ENCODE assay signal across 19 cellular contexts in genomic region chr17:47806026-47806912, GRCh38. TPM values are rescaled to one million over a fixed set of nuclear protein-coding genes. Genes with fewer than 3 reads are reported as not detected.
DNase-seq lines count a peak whose midpoint lies in the region; ATAC-seq, FAIRE-seq and TF ChIP-seq lines count a peak whose summit lies in the region.
"Had no signal": no experiment of that assay in that cellular context is flagged by ENCODE, and none has a peak within 500 bp of the region (broad histone marks: within the 10 kb centered on the region; RNA-seq: fewer than 3 reads in every experiment).

No MANE protein-coding gene starts in this region.

- no peak for TF ChIP-seq POLR2A in HepG2 (IDR thresholded peaks at IDR 0.05; ENCODE audit: insufficient read depth in 1 of 2, low read depth in 2 of 2, low read length in 2 of 2)

- no peak overlapping the region for H2AK5ac ChIP-seq in H9 (ENCODE audit: insufficient read length, low read length)

- no peak overlapping the region for H3K18ac ChIP-seq in H9 (ENCODE audit: insufficient read length, low read depth, low read length)

- no peak overlapping the region for H2AFZ ChIP-seq in H9 (ENCODE audit: low read length)
- H2AFZ ChIP-seq in HepG2 (ENCODE audit: low read length): no peak overlapping the region

- TF ChIP-seq RAD21 in HepG2 (CRISPR knock-in tag; IDR thresholded peaks at IDR 0.05): no peak

- no CpG with 5 or more reads among the region's 16 CpGs for WGBS in H9 (ENCODE audit: extremely low coverage, insufficient read length, low lambda C conversion rate)
- WGBS in HepG2 (ENCODE audit: low lambda C conversion rate): 93% methylated on average over 16 of the region's 16 CpGs

- H3K9me3 ChIP-seq in H9 (ENCODE audit: control insufficient read depth, low read depth, low read length) (no peaks in the 10 kb centered on the region), HepG2 (ENCODE audit: low read length) (no peaks in the 10 kb centered on the region), skeletal muscle tissue (ENCODE audit: control insufficient read depth in 3 of 3, low read length in 3 of 3) (no peaks in the 10 kb centered on the region)
- H3K9me3 ChIP-seq: MG63 had no signal

- H3K36me3 Mint-ChIP-seq in H9 (ENCODE audit: insufficient read depth in 1 of 3, low read depth in 3 of 3): peaks cover 0 to 17% (median 4%) of the 10 kb centered on the region in 3 experiments; a peak in 5 of 7 replicates

- CTCF ChIA-PET in HepG2 (lab: Yijun Ruan, JAX; ENCODE audit: low intra/inter-chr PET ratio, low total read pairs): no interaction called here

- H3K79me2 ChIP-seq in H9 (ENCODE audit: insufficient read depth, low read length) (no peaks in the 10 kb centered on the region), HepG2 (ENCODE audit: insufficient read depth, low read length) (no peaks in the 10 kb centered on the region)

- no peak overlapping the region for H3K4me3 Mint-ChIP-seq in H9
- H3K4me3 Mint-ChIP-seq: CD14-positive monocyte had no signal

- H3K4ac ChIP-seq in H9 (ENCODE audit: low read depth, low read length): no peak overlapping the region

- no peak overlapping the region for H3K56ac ChIP-seq in H9 (ENCODE audit: insufficient read length, low read depth, low read length)

- no TSS peak for BruUV-seq in HepG2 (replicated peaks; lab: Mats Ljungman, UMichigan)

- H3K27me3 Mint-ChIP-seq in H9 (ENCODE audit: low read depth): peaks cover 4% of the 10 kb centered on the region

- H2BK15ac ChIP-seq in H9 (ENCODE audit: low read depth, low read length): no peak overlapping the region

- H3K23me2 ChIP-seq in H9 (ENCODE audit: insufficient read length, low read depth, low read length, poor library complexity, severe bottlenecking): no peaks in the 10 kb centered on the region

- H3K14ac ChIP-seq in H9 (ENCODE audit: insufficient read depth, low read length): no peak overlapping the region

- H3K27ac Mint-ChIP-seq in H9: peak overlapping the region in 2 of 3 experiments; percentile 23; a peak in 1 of 7 replicates

- H3K4me1 ChIP-seq in H9 (ENCODE audit: insufficient read depth, low read length): no peaks in the 10 kb centered on the region
- peaks cover 12% of the 10 kb centered on the region for H3K4me1 ChIP-seq in HepG2 (ENCODE audit: insufficient read depth, low read length)
- H3K4me1 ChIP-seq in skeletal muscle tissue (ENCODE audit: control insufficient read depth in 3 of 3, insufficient read depth in 3 of 3, low read length in 3 of 3): peaks cover 16 to 56% (median 23%) of the 10 kb centered on the region in 3 donors

- H3K9me3 Mint-ChIP-seq in H9: no peaks in the 10 kb centered on the region
- H3K9me3 Mint-ChIP-seq: CD14-positive monocyte had no signal

- TF ChIP-seq CTCF in H9 (conservative IDR thresholded peaks at IDR 0.05): no peak
- TF ChIP-seq CTCF in HepG2 (CRISPR knock-in tag; IDR thresholded peaks at IDR 0.05): no peak

- H3K36me3 ChIP-seq in HepG2 (replicated peaks in 1 of 2; ENCODE audit: control insufficient read depth in 1 of 2, insufficient read depth in 2 of 2, low read length in 2 of 2) (peaks cover 4 to 7% of the 10 kb centered on the region in 2 experiments; a peak in 3 of 5 replicates), skeletal muscle tissue (ENCODE audit: control insufficient read depth in 3 of 3, insufficient read depth in 3 of 3, low read length in 3 of 3) (peaks cover 28 to 37% (median 29%) of the 10 kb centered on the region in 3 donors)

- H3K4me3 ChIP-seq in HepG2 (replicated peaks in 1 of 3; ENCODE audit: insufficient read depth in 1 of 3, low read depth in 2 of 3, low read length in 3 of 3) (no peak overlapping the region), skeletal muscle tissue (ENCODE audit: low read length in 3 of 3) (peak overlapping the region in 1 of 3 donors; percentile 35)
- H3K4me3 ChIP-seq: MG63 had no signal

- no peaks in the 10 kb centered on the region for H3K79me1 ChIP-seq in H9 (ENCODE audit: insufficient read depth, low read depth, low read length, poor library complexity, severe bottlenecking)

- H3K4me2 ChIP-seq in H9 (ENCODE audit: insufficient read depth, insufficient read length, low read length) (no peak overlapping the region), HepG2 (ENCODE audit: low read depth, low read length) (no peak overlapping the region)

- no peak overlapping the region for H3T11ph ChIP-seq in H9 (ENCODE audit: low read length)

- H2BK5ac ChIP-seq in H9 (ENCODE audit: insufficient read length, low read length): no peak overlapping the region

- FAIRE-seq in HepG2 (lab: Jason Lieb, UNC): no peak
- FAIRE-seq: A204.1, H54 had no signal

- TF ChIP-seq EP300 in HepG2 (IDR thresholded peaks at IDR 0.05; ENCODE audit: low read depth in 2 of 2, low read length in 2 of 2) (no peak), HepG2 (CRISPR knock-in tag; IDR thresholded peaks at IDR 0.05; ENCODE audit: borderline replicate concordance) (no peak)

- no peak for ATAC-seq in HepG2
- ATAC-seq in GM21529 (IDR thresholded peaks at IDR 0.05; ENCODE audit: unreplicated experiment): no peak
- ATAC-seq: PC-3 had no signal

- H4K5ac ChIP-seq in H9 (ENCODE audit: insufficient read length, low read depth, low read length): no peak overlapping the region

- in situ Hi-C loops in HepG2 (cut with HindIII; ENCODE audit: extremely low pct_ligation_motif_present, low pct_unique_long_range_greater_than_20kb): no loop called here

- POLR2A ChIA-PET in HepG2 (lab: Yijun Ruan, JAX): no interaction called here

- peak; percentile 31 for DNase-seq in activated effector memory CD4-positive, alpha-beta T cell treated with anti-CD3 and anti-CD28 coated beads, Interleukin-2, amount 50 U/mL, for 16 hours
- no peak for DNase-seq in activated effector memory CD4-positive, alpha-beta T cell treated with Interleukin-2 at 50 U/mL for 16 hours
- DNase-seq in H9 (peak; percentile 17), HepG2 (ENCODE audit: low spot score) (no peak), COR-L47 (lab: John Stamatoyannopoulos, UW) (no peak), Kasumi-1 (lab: John Stamatoyannopoulos, UW) (no peak)
- DNase-seq: MG63, NCI-H1092 treated with DMSO at 0.1 percent for 48 hours, NCI-H2081 treated with DMSO at 0.1 percent for 48 hours, NCI-H510A, NCI-H774, PC-3 had no signal

- no peak overlapping the region for H2BK12ac ChIP-seq in H9 (ENCODE audit: insufficient read length, low read depth, low read length)

- H4K20me1 ChIP-seq in H9 (ENCODE audit: control insufficient read depth, insufficient read depth, insufficient read length) (no peaks in the 10 kb centered on the region), HepG2 (ENCODE audit: insufficient read depth, low read length) (peaks cover 4% of the 10 kb centered on the region; the same call in 1 of the 2 replicates)

- H2BK20ac ChIP-seq in H9 (ENCODE audit: low read depth, low read length, poor library complexity, severe bottlenecking): no peak overlapping the region

- peaks cover 6 to 7% of the 10 kb centered on the region in 2 experiments; a peak in 3 of 4 replicates for H3K4me1 Mint-ChIP-seq in H9
- H3K4me1 Mint-ChIP-seq: CD14-positive monocyte had no signal

- intact Hi-C loops in HepG2 (cut with micrococcal nuclease; ENCODE audit: unreplicated experiment): no loop called here

- H3K9ac ChIP-seq in H9 (ENCODE audit: extremely low read depth, insufficient read length, low read length): no peak overlapping the region
- H3K9ac ChIP-seq in HepG2 (ENCODE audit: insufficient read depth, low read depth, low read length): no peak overlapping the region
- peak overlapping the region in 2 of 3 donors; percentile 54 to 59 for H3K9ac ChIP-seq in skeletal muscle tissue (ENCODE audit: low read depth in 1 of 3, low read length in 3 of 3)

- no peak overlapping the region for H3K23ac ChIP-seq in H9 (ENCODE audit: insufficient read length, low read depth, low read length)

- no peak overlapping the region for H4K91ac ChIP-seq in H9 (ENCODE audit: insufficient read length, low read depth, low read length)

- H2BK120ac ChIP-seq in H9 (ENCODE audit: low read depth, low read length, poor library complexity, severe bottlenecking): no peak overlapping the region

- H3K27ac ChIP-seq in H9 (ENCODE audit: insufficient read length, low read depth, low read length) (no peak overlapping the region), HepG2 (ENCODE audit: extremely low read length, insufficient read depth, low read length) (no peak overlapping the region), skeletal muscle tissue (ENCODE audit: low read depth, low read length) (peak overlapping the region; percentile 92)
- H3K27ac ChIP-seq: RWPE1 had no signal

- no peak overlapping the region for H4K8ac ChIP-seq in H9 (replicated peaks; ENCODE audit: insufficient read length, low read depth, low read length)

- H3K27me3 ChIP-seq in H9 (ENCODE audit: insufficient read depth, low read length) (no peaks in the 10 kb centered on the region; the same call in 1 of the 2 replicates), HepG2 (ENCODE audit: control insufficient read depth in 1 of 2, insufficient read depth in 2 of 2, low read length in 2 of 2) (peaks cover 4 to 12% of the 10 kb centered on the region in 2 experiments; a peak in 3 of 5 replicates), skeletal muscle tissue (ENCODE audit: control insufficient read depth in 3 of 3, insufficient read depth in 3 of 3, low read length in 3 of 3) (no peaks in the 10 kb centered on the region)

RNA-seq across cellular contexts. Expression of gene OSBPL7, which starts 15.3 kb away (rescaled TPM):
- total RNA-seq in H9 (2021): 12.0 and 13.0 TPM in 2 replicates
- total RNA-seq in HepG2 (2016; rRNA removed; fragmentation: Illumina TruSeq; extraction: Trizol): 1.0 and 4.7 TPM in 2 replicates
- total RNA-seq in HepG2 (2016; cell fraction: cytosol; rRNA removed; fragmentation: Illumina TruSeq; extraction: Trizol; ENCODE audit: low read depth): 4.5 and 4.7 TPM in 2 replicates
- total RNA-seq in HepG2 (2016; cell fraction: insoluble cytoplasmic fraction; rRNA removed; fragmentation: Illumina TruSeq; extraction: Trizol): 1.3 and 5.6 TPM in 2 replicates
- total RNA-seq in HepG2 (2016; cell fraction: membrane; rRNA removed; fragmentation: Illumina TruSeq; extraction: Trizol): 1.4 and 1.5 TPM in 2 replicates
- 6.6 and 9.7 TPM in 2 replicates for total RNA-seq in HepG2 (2016; cell fraction: nucleus; rRNA removed; fragmentation: Illumina TruSeq; extraction: Trizol)
- 6.6 and 8.3 TPM in 2 replicates for polyA plus RNA-seq in HepG2 (2011; rRNA removed)
- 0.99 and 1.7 TPM in 2 replicates for polyA plus RNA-seq in HepG2 (2011; cell fraction: cytosol; rRNA removed)
- polyA plus RNA-seq in HepG2 (2011; cell fraction: nucleus; rRNA removed): 86.7 and 120 TPM in 2 replicates
- 4.1 and 5.4 TPM in 2 replicates for polyA plus RNA-seq in HepG2 (2012)
- 0.20 and 0.32 TPM in 2 replicates for polyA plus RNA-seq in HepG2 (2016; cell fraction: cytosol; fragmentation: Illumina TruSeq; extraction: Trizol; ENCODE audit: low read depth)
- 0.56 and 1.2 TPM in 2 replicates for polyA plus RNA-seq in HepG2 (2016; cell fraction: insoluble cytoplasmic fraction; fragmentation: Illumina TruSeq; extraction: Trizol; ENCODE audit: low read depth)
- 0.27 and 0.42 TPM in 2 replicates for polyA plus RNA-seq in HepG2 (2016; cell fraction: membrane; fragmentation: Illumina TruSeq; extraction: Trizol; ENCODE audit: low read depth)
- polyA plus RNA-seq in HepG2 (2016; cell fraction: nucleus; fragmentation: Illumina TruSeq; extraction: Trizol; ENCODE audit: insufficient read depth, low read depth): 20.6 and 21.2 TPM in 2 replicates
- 7.4 and 11.6 TPM in 2 replicates for polyA minus RNA-seq in HepG2 (2011; rRNA and poly(A)+ RNA removed; ENCODE audit: low replicate concordance)
- 1.6 TPM in 2 replicates for polyA minus RNA-seq in HepG2 (2011; cell fraction: cytosol; rRNA and poly(A)+ RNA removed)
- 16.1 and 23.1 TPM in 2 replicates for polyA minus RNA-seq in HepG2 (2011; cell fraction: nucleus; rRNA and poly(A)+ RNA removed)
- total RNA-seq in skeletal muscle tissue: 8.4 TPM

RNA-seq across cellular contexts. Expression of gene MRPL10, which starts 25.1 kb away (rescaled TPM):
- total RNA-seq in H9 (2021) (67.2 and 68.4 TPM in 2 replicates), HepG2 (2016; rRNA removed; fragmentation: Illumina TruSeq; extraction: Trizol) (56.7 and 59.7 TPM in 2 replicates), skeletal muscle tissue (19.8 TPM)
- 23.2 and 23.8 TPM in 2 replicates for total RNA-seq in HepG2 (2016; cell fraction: cytosol; rRNA removed; fragmentation: Illumina TruSeq; extraction: Trizol; ENCODE audit: low read depth)
- total RNA-seq in HepG2 (2016; cell fraction: insoluble cytoplasmic fraction; rRNA removed; fragmentation: Illumina TruSeq; extraction: Trizol): 54.4 and 59.8 TPM in 2 replicates
- 57.6 and 61.5 TPM in 2 replicates for total RNA-seq in HepG2 (2016; cell fraction: membrane; rRNA removed; fragmentation: Illumina TruSeq; extraction: Trizol)
- 27.0 and 27.8 TPM in 2 replicates for total RNA-seq in HepG2 (2016; cell fraction: nucleus; rRNA removed; fragmentation: Illumina TruSeq; extraction: Trizol)
- polyA plus RNA-seq in HepG2 (2011; rRNA removed): 149 and 157 TPM in 2 replicates
- 163 and 193 TPM in 2 replicates for polyA plus RNA-seq in HepG2 (2011; cell fraction: cytosol; rRNA removed)
- 84.2 and 97.9 TPM in 2 replicates for polyA plus RNA-seq in HepG2 (2011; cell fraction: nucleus; rRNA removed)
- 98.1 and 124 TPM in 2 replicates for polyA plus RNA-seq in HepG2 (2012)
- 32.0 and 36.2 TPM in 2 replicates for polyA plus RNA-seq in HepG2 (2016; cell fraction: cytosol; fragmentation: Illumina TruSeq; extraction: Trizol; ENCODE audit: low read depth)
- 90.1 and 104 TPM in 2 replicates for polyA plus RNA-seq in HepG2 (2016; cell fraction: insoluble cytoplasmic fraction; fragmentation: Illumina TruSeq; extraction: Trizol; ENCODE audit: low read depth)
- polyA plus RNA-seq in HepG2 (2016; cell fraction: membrane; fragmentation: Illumina TruSeq; extraction: Trizol; ENCODE audit: low read depth): 63.3 and 69.4 TPM in 2 replicates
- 52.7 and 55.5 TPM in 2 replicates for polyA plus RNA-seq in HepG2 (2016; cell fraction: nucleus; fragmentation: Illumina TruSeq; extraction: Trizol; ENCODE audit: insufficient read depth, low read depth)
- 135 and 309 TPM in 2 replicates for polyA minus RNA-seq in HepG2 (2011; rRNA and poly(A)+ RNA removed; ENCODE audit: low replicate concordance)
- 101 and 106 TPM in 2 replicates for polyA minus RNA-seq in HepG2 (2011; cell fraction: cytosol; rRNA and poly(A)+ RNA removed)
- 28.0 and 36.1 TPM in 2 replicates for polyA minus RNA-seq in HepG2 (2011; cell fraction: nucleus; rRNA and poly(A)+ RNA removed)

RNA-seq across cellular contexts. Expression of gene LRRC46, which starts 25.2 kb away (rescaled TPM):
- total RNA-seq in H9 (2021) (0.29 and 0.31 TPM in 2 replicates), HepG2 (2016; rRNA removed; fragmentation: Illumina TruSeq; extraction: Trizol) (0.09 and 0.13 TPM in 2 replicates), skeletal muscle tissue (not detected)
- total RNA-seq in HepG2 (2016; cell fraction: cytosol; rRNA removed; fragmentation: Illumina TruSeq; extraction: Trizol; ENCODE audit: low read depth): 0.26 TPM in 1 of 2 replicates, not detected in the other
- total RNA-seq in HepG2 (2016; cell fraction: insoluble cytoplasmic fraction; rRNA removed; fragmentation: Illumina TruSeq; extraction: Trizol): 0.15 and 0.22 TPM in 2 replicates
- 0.14 TPM in 1 of 2 replicates, not detected in the other for total RNA-seq in HepG2 (2016; cell fraction: membrane; rRNA removed; fragmentation: Illumina TruSeq; extraction: Trizol)
- 0.43 TPM in 1 of 2 replicates, not detected in the other for total RNA-seq in HepG2 (2016; cell fraction: nucleus; rRNA removed; fragmentation: Illumina TruSeq; extraction: Trizol)
- polyA plus RNA-seq in HepG2 (2011; rRNA removed): 0.09 and 0.16 TPM in 2 replicates
- polyA plus RNA-seq in HepG2 (2011; cell fraction: cytosol; rRNA removed): 0.15 and 0.18 TPM in 2 replicates
- polyA plus RNA-seq in HepG2 (2011; cell fraction: nucleus; rRNA removed): 0.19 and 0.42 TPM in 2 replicates
- polyA plus RNA-seq in HepG2 (2012): 0.70 and 0.75 TPM in 2 replicates
- polyA plus RNA-seq in HepG2 (2016; cell fraction: cytosol; fragmentation: Illumina TruSeq; extraction: Trizol; ENCODE audit: low read depth): 0.11 and 0.22 TPM in 2 replicates
- 0.35 and 0.46 TPM in 2 replicates for polyA plus RNA-seq in HepG2 (2016; cell fraction: insoluble cytoplasmic fraction; fragmentation: Illumina TruSeq; extraction: Trizol; ENCODE audit: low read depth)
- polyA plus RNA-seq in HepG2 (2016; cell fraction: membrane; fragmentation: Illumina TruSeq; extraction: Trizol; ENCODE audit: low read depth): 0.23 TPM in 2 replicates
- 0.43 and 0.74 TPM in 2 replicates for polyA plus RNA-seq in HepG2 (2016; cell fraction: nucleus; fragmentation: Illumina TruSeq; extraction: Trizol; ENCODE audit: insufficient read depth, low read depth)
- 0.46 and 1.2 TPM in 2 replicates for polyA minus RNA-seq in HepG2 (2011; rRNA and poly(A)+ RNA removed; ENCODE audit: low replicate concordance)
- polyA minus RNA-seq in HepG2 (2011; cell fraction: cytosol; rRNA and poly(A)+ RNA removed): 0.44 and 0.59 TPM in 2 replicates
- 0.62 TPM in 1 of 2 replicates, not detected in the other for polyA minus RNA-seq in HepG2 (2011; cell fraction: nucleus; rRNA and poly(A)+ RNA removed)
- total RNA-seq: Daoy had no signal

RNA-seq across cellular contexts. Expression of gene SCRN2, which starts 34.8 kb away (rescaled TPM):
- 34.0 and 38.6 TPM in 2 replicates for total RNA-seq in H9 (2021)
- 15.0 and 29.5 TPM in 2 replicates for total RNA-seq in HepG2 (2016; rRNA removed; fragmentation: Illumina TruSeq; extraction: Trizol)
- 14.0 and 15.6 TPM in 2 replicates for total RNA-seq in HepG2 (2016; cell fraction: cytosol; rRNA removed; fragmentation: Illumina TruSeq; extraction: Trizol; ENCODE audit: low read depth)
- 14.9 and 29.8 TPM in 2 replicates for total RNA-seq in HepG2 (2016; cell fraction: insoluble cytoplasmic fraction; rRNA removed; fragmentation: Illumina TruSeq; extraction: Trizol)
- 9.4 and 10.4 TPM in 2 replicates for total RNA-seq in HepG2 (2016; cell fraction: membrane; rRNA removed; fragmentation: Illumina TruSeq; extraction: Trizol)
- total RNA-seq in HepG2 (2016; cell fraction: nucleus; rRNA removed; fragmentation: Illumina TruSeq; extraction: Trizol): 38.4 and 39.4 TPM in 2 replicates
- polyA plus RNA-seq in HepG2 (2011; rRNA removed): 21.7 and 28.6 TPM in 2 replicates
- polyA plus RNA-seq in HepG2 (2011; cell fraction: cytosol; rRNA removed): 12.8 and 18.6 TPM in 2 replicates
- polyA plus RNA-seq in HepG2 (2011; cell fraction: nucleus; rRNA removed): 254 and 255 TPM in 2 replicates
- 16.2 and 19.4 TPM in 2 replicates for polyA plus RNA-seq in HepG2 (2012)
- 2.8 and 3.6 TPM in 2 replicates for polyA plus RNA-seq in HepG2 (2016; cell fraction: cytosol; fragmentation: Illumina TruSeq; extraction: Trizol; ENCODE audit: low read depth)
- polyA plus RNA-seq in HepG2 (2016; cell fraction: insoluble cytoplasmic fraction; fragmentation: Illumina TruSeq; extraction: Trizol; ENCODE audit: low read depth): 11.1 and 13.6 TPM in 2 replicates
- 4.4 and 5.4 TPM in 2 replicates for polyA plus RNA-seq in HepG2 (2016; cell fraction: membrane; fragmentation: Illumina TruSeq; extraction: Trizol; ENCODE audit: low read depth)
- polyA plus RNA-seq in HepG2 (2016; cell fraction: nucleus; fragmentation: Illumina TruSeq; extraction: Trizol; ENCODE audit: insufficient read depth, low read depth): 76.0 and 78.1 TPM in 2 replicates
- polyA minus RNA-seq in HepG2 (2011; rRNA and poly(A)+ RNA removed; ENCODE audit: low replicate concordance): 22.3 and 32.7 TPM in 2 replicates
- polyA minus RNA-seq in HepG2 (2011; cell fraction: cytosol; rRNA and poly(A)+ RNA removed): 4.6 and 7.0 TPM in 2 replicates
- 42.1 and 48.9 TPM in 2 replicates for polyA minus RNA-seq in HepG2 (2011; cell fraction: nucleus; rRNA and poly(A)+ RNA removed)
- 29.2 TPM for total RNA-seq in skeletal muscle tissue

RNA-seq across cellular contexts. Expression of gene SP6, which starts 44.7 kb away (rescaled TPM):
- total RNA-seq in H9 (2021) (0.90 and 0.92 TPM in 2 replicates), HepG2 (2016; rRNA removed; fragmentation: Illumina TruSeq; extraction: Trizol) (0.07 TPM in 1 of 2 replicates, not detected in the other), skeletal muscle tissue (under 0.01 TPM)
- total RNA-seq in HepG2 (2016; cell fraction: cytosol; rRNA removed; fragmentation: Illumina TruSeq; extraction: Trizol; ENCODE audit: low read depth): not detected in 2 replicates
- 0.04 TPM in 1 of 2 replicates, not detected in the other for total RNA-seq in HepG2 (2016; cell fraction: insoluble cytoplasmic fraction; rRNA removed; fragmentation: Illumina TruSeq; extraction: Trizol)
- total RNA-seq in HepG2 (2016; cell fraction: membrane; rRNA removed; fragmentation: Illumina TruSeq; extraction: Trizol): 0.03 and 0.10 TPM in 2 replicates
- total RNA-seq in HepG2 (2016; cell fraction: nucleus; rRNA removed; fragmentation: Illumina TruSeq; extraction: Trizol): not detected in 2 replicates
- polyA plus RNA-seq in HepG2 (2011; rRNA removed): 0.07 and 0.09 TPM in 2 replicates
- polyA plus RNA-seq in HepG2 (2011; cell fraction: cytosol; rRNA removed): 0.05 and 0.07 TPM in 2 replicates
- 0.19 and 0.28 TPM in 2 replicates for polyA plus RNA-seq in HepG2 (2011; cell fraction: nucleus; rRNA removed)
- polyA plus RNA-seq in HepG2 (2012): 0.09 TPM in 2 replicates
- not detected in 2 replicates for polyA plus RNA-seq in HepG2 (2016; cell fraction: cytosol; fragmentation: Illumina TruSeq; extraction: Trizol; ENCODE audit: low read depth)
- polyA plus RNA-seq in HepG2 (2016; cell fraction: insoluble cytoplasmic fraction; fragmentation: Illumina TruSeq; extraction: Trizol; ENCODE audit: low read depth): 0.09 TPM in 1 of 2 replicates, not detected in the other
- not detected in 2 replicates for polyA plus RNA-seq in HepG2 (2016; cell fraction: membrane; fragmentation: Illumina TruSeq; extraction: Trizol; ENCODE audit: low read depth)
- polyA plus RNA-seq in HepG2 (2016; cell fraction: nucleus; fragmentation: Illumina TruSeq; extraction: Trizol; ENCODE audit: insufficient read depth, low read depth): 0.15 and 0.19 TPM in 2 replicates
- polyA minus RNA-seq in HepG2 (2011; rRNA and poly(A)+ RNA removed; ENCODE audit: low replicate concordance): 0.04 and 0.05 TPM in 2 replicates
- not detected in 2 replicates for polyA minus RNA-seq in HepG2 (2011; cell fraction: cytosol; rRNA and poly(A)+ RNA removed)
- polyA minus RNA-seq in HepG2 (2011; cell fraction: nucleus; rRNA and poly(A)+ RNA removed): not detected in 2 replicates

Comparison
In these comparisons a context has a peak if more than half of its experiments do, and no peak if none do; other contexts are left out.
1. DNase-seq: peak in activated effector memory CD4-positive, alpha-beta T cell treated with anti-CD3 and anti-CD28 coated beads, Interleukin-2, amount 50 U/mL, for 16 hours (single experiment) and H9 (single experiment); none in activated effector memory CD4-positive, alpha-beta T cell treated with Interleukin-2 at 50 U/mL for 16 hours (single experiment), HepG2 (single experiment), COR-L47 (single experiment) and Kasumi-1 (0 of 2).
2. H3K9ac ChIP-seq: peak in skeletal muscle tissue (2 of 3); none in H9 (single experiment) and HepG2 (single experiment).